ENCODE assay signal across 19 cellular contexts in the genomic region with DNA sequence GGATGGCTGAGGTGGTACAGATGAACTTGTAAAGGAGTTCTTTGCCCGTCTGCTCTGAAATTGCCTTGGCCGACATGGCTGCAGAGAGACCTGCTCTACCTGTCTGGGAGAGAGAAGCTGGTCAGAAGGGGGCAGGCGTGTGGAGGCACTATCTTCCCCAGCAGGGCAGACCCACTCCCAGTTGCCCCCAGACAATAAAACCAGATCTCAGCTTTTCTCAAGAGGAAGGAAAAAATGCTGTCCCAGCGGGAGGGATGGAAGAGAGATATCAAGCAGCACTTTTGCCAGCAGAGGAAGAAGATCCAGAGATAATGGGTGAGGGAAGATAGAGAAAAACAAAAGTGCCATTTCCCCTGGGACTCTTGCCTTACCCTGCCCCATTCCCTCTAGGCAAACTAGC. TPM values are rescaled to one million over a fixed set of nuclear protein-coding genes. Genes with fewer than 3 reads are reported as not detected.
DNase-seq lines count a peak whose midpoint lies in the region; ATAC-seq, FAIRE-seq and TF ChIP-seq lines count a peak whose summit lies in the region.
"Had no signal": no experiment of that assay in that cellular context is flagged by ENCODE, and none has a peak within 500 bp of the region (broad histone marks: within the 10 kb centered on the region; RNA-seq: fewer than 3 reads in every experiment).

No MANE protein-coding gene starts in this region.

- H3K4me3 Mint-ChIP-seq in endodermal cell (peak overlapping the region; percentile 86), neural crest cell (peak overlapping the region; percentile 28)

- H3K27ac ChIP-seq in AG04450 (ENCODE audit: low read depth, low read length), result peak overlapping the region; percentile 31
- H3K27ac ChIP-seq in endodermal cell (ENCODE audit: low read depth, low read length), result no peak overlapping the region
- H3K27ac ChIP-seq: uterus had no signal

- peak overlapping the region; percentile 72 for H3K27ac Mint-ChIP-seq in endodermal cell
- no peak overlapping the region for H3K27ac Mint-ChIP-seq in neural crest cell (ENCODE audit: unreplicated experiment)

- H3K4me1 ChIP-seq in Loucy (ENCODE audit: insufficient read depth, low read length, poor library complexity, severe bottlenecking) (peaks cover 38% of the 10 kb centered on the region), endodermal cell (ENCODE audit: control insufficient read depth, insufficient read depth, low read length) (peaks cover 16% of the 10 kb centered on the region)

- H3K79me2 ChIP-seq in Loucy (ENCODE audit: insufficient read depth, low read length), result peaks cover 87% of the 10 kb centered on the region

- 58% methylated on average over 4 of the region's 4 CpGs; no CpG with 5 or more reads in 1 of the 2 experiments for WGBS in endodermal cell (ENCODE audit: insufficient coverage in 1 of 2, insufficient read length in 1 of 2), 2 experiments

- peaks cover 48% of the 10 kb centered on the region for H3K36me3 Mint-ChIP-seq in endodermal cell (ENCODE audit: low read depth)
- H3K36me3 Mint-ChIP-seq in neural crest cell (ENCODE audit: low read depth), result peaks cover 12% of the 10 kb centered on the region

- peak overlapping the region; percentile 98 for H3K4me2 ChIP-seq in Loucy (ENCODE audit: low read depth, low read length, poor library complexity, severe bottlenecking)

- FAIRE-seq in GM12891 (lab: Jason Lieb, UNC), result no peak
- FAIRE-seq: GM18507 had no signal

- TF ChIP-seq CTCF in AG04450 (IDR thresholded peaks at IDR 0.05; ENCODE audit: low read depth, low read length) (no peak), Loucy (conservative IDR thresholded peaks at IDR 0.05; ENCODE audit: low read length) (no peak), endodermal cell (conservative IDR thresholded peaks at IDR 0.05) (peak; percentile 65), neural crest cell (conservative IDR thresholded peaks at IDR 0.05) (no peak)

- DNase-seq in AG04450 (ENCODE audit: low read depth, low spot score) (no peak), endodermal cell (peak; percentile 88), neural crest cell (ENCODE audit: low read depth, low spot score) (no peak), occipital lobe (lab: John Stamatoyannopoulos, UW) (no peak), NCI-H2227 (lab: John Stamatoyannopoulos, UW; ENCODE audit: unreplicated experiment) (no peak), GM12891 (ENCODE audit: insufficient read length, low spot score) (no peak)
- DNase-seq: activated CD8-positive, alpha-beta memory T cell treated with anti-CD3 and anti-CD28 coated beads for 24 hours; activated T-cell treated with anti-CD3 and anti-CD28 coated beads, Interleukin-2, amount 50 U/mL, for 48 hours; GOT3; mammary epithelial cell; naive thymus-derived CD8-positive, alpha-beta T cell; NCI-H1105 treated with DMSO at 0.1 percent for 48 hours; NCI-H2171 treated with DMSO at 0.1 percent for 48 hours; substantia nigra; uterus had no signal

- H3K36me3 ChIP-seq in Loucy (ENCODE audit: insufficient read depth, low read length) (peaks cover 53% of the 10 kb centered on the region; the same call in 1 of the 2 replicates), endodermal cell (ENCODE audit: control insufficient read depth, insufficient read depth, low read length) (peaks cover 49% of the 10 kb centered on the region)
- H3K36me3 ChIP-seq: uterus had no signal

- no peaks in the 10 kb centered on the region for H3K9me3 Mint-ChIP-seq in endodermal cell
- H3K9me3 Mint-ChIP-seq in neural crest cell, result no peaks in the 10 kb centered on the region
- H3K9me3 Mint-ChIP-seq: activated naive CD4-positive, alpha-beta T cell treated with anti-CD3 and anti-CD28 coated beads, Interleukin-2, amount 50 U/mL, for 72 hours; naive thymus-derived CD8-positive, alpha-beta T cell had no signal

- H2AFZ ChIP-seq in Loucy (ENCODE audit: low read length), result no peak overlapping the region

- no peaks in the 10 kb centered on the region; the same call in 1 of the 2 replicates for H3K9me3 ChIP-seq in AG04450 (ENCODE audit: control insufficient read depth, insufficient read depth, low read length)
- H3K9me3 ChIP-seq in Loucy (ENCODE audit: insufficient read depth, low read depth, low read length), result no peaks in the 10 kb centered on the region
- no peaks in the 10 kb centered on the region for H3K9me3 ChIP-seq in endodermal cell (ENCODE audit: control insufficient read depth, low read length)
- H3K9me3 ChIP-seq: uterus had no signal

- H3K4me3 ChIP-seq in AG04450 (ENCODE audit: low read depth, low read length) (no peak overlapping the region), Loucy (ENCODE audit: low read length, poor library complexity, severe bottlenecking) (no peak overlapping the region), endodermal cell (ENCODE audit: low read length) (peak overlapping the region; percentile 74)
- H3K4me3 ChIP-seq: uterus had no signal

- no peaks in the 10 kb centered on the region for H3K9me2 ChIP-seq in Loucy (replicated peaks; ENCODE audit: low read depth, low read length)

- TF ChIP-seq POLR2A in GM12891 (IDR thresholded peaks at IDR 0.05; ENCODE audit: low read depth, low read length), result no peak

- H3K27me3 ChIP-seq in AG04450 (ENCODE audit: control insufficient read depth, insufficient read depth, low read length) (no peaks in the 10 kb centered on the region), Loucy (ENCODE audit: insufficient read depth, low read length, poor library complexity, severe bottlenecking) (peaks cover 6% of the 10 kb centered on the region), endodermal cell (ENCODE audit: control insufficient read depth, insufficient read depth, low read length, poor library complexity, severe bottlenecking) (no peaks in the 10 kb centered on the region)
- H3K27me3 ChIP-seq: uterus had no signal

- CTCF ChIA-PET in AG04450 (lab: Charles Lee), result interaction anchor here (1.3 kb wide), 1 partner anchor 218 kb away, joined by 3 read pairs; no protein-coding TSS in a partner anchor

- H3F3A ChIP-seq in Loucy (ENCODE audit: low read depth), result no peaks in the 10 kb centered on the region

- H3K4me1 Mint-ChIP-seq in endodermal cell (peaks cover 44% of the 10 kb centered on the region), neural crest cell (peaks cover 48% of the 10 kb centered on the region)

- H4K20me1 ChIP-seq in Loucy (ENCODE audit: insufficient read depth, low read length, poor library complexity, severe bottlenecking), result peaks cover 80% of the 10 kb centered on the region

- no peak for ATAC-seq in HG02610 (IDR thresholded peaks at IDR 0.05; ENCODE audit: unreplicated experiment)
- ATAC-seq: activated naive CD4-positive, alpha-beta T cell treated with anti-CD3 and anti-CD28 coated beads, Interleukin-2, amount 50 U/mL, for 72 hours; naive thymus-derived CD8-positive, alpha-beta T cell had no signal

- POLR2A ChIA-PET in AG04450 (lab: Yijun Ruan, JAX), result no interaction called here

- H3K9ac ChIP-seq in Loucy (ENCODE audit: low read depth, low read length, poor library complexity, severe bottlenecking) (peak overlapping the region; percentile 55), endodermal cell (ENCODE audit: extremely low read depth, low read length, poor library complexity, severe bottlenecking) (no peak overlapping the region)

- H3K27me3 Mint-ChIP-seq in endodermal cell (ENCODE audit: insufficient read depth) (no peaks in the 10 kb centered on the region), neural crest cell (ENCODE audit: low read depth) (no peaks in the 10 kb centered on the region)
- H3K27me3 Mint-ChIP-seq: naive thymus-derived CD8-positive, alpha-beta T cell had no signal

TF ChIP-seq in GM12891, 5 proteins besides CTCF, POLR2A, EP300 and RAD21:
- TF ChIP-seq SPI1 (IDR thresholded peaks at IDR 0.05; ENCODE audit: low read depth, low read length), result no peak
- TF ChIP-seq PAX5 (IDR thresholded peaks at IDR 0.05; ENCODE audit: insufficient read depth, low read length, severe bottlenecking), result no peak
- TF ChIP-seq POU2F2 (IDR thresholded peaks at IDR 0.05; ENCODE audit: low read depth, low read length), result no peak
- no peak for TF ChIP-seq TAF1 (IDR thresholded peaks at IDR 0.05; ENCODE audit: low read depth, low read length)
- TF ChIP-seq POLR2AphosphoS5 (IDR thresholded peaks at IDR 0.05; ENCODE audit: low read depth, low read length), result no peak

RNA-seq across cellular contexts. Expression of gene ACLY, which starts 5.0 kb away (rescaled TPM):
- 161 and 163 TPM in 2 replicates for polyA plus RNA-seq in AG04450 (2011; rRNA removed)
- 273 and 347 TPM in 2 replicates for polyA minus RNA-seq in AG04450 (2011; rRNA and poly(A)+ RNA removed)
- 100 to 1,000 TPM; 261 to 304 TPM for total RNA-seq in endodermal cell
- 223 TPM for polyA plus RNA-seq in endodermal cell (2013, experiment 1 of 2)
- 225 TPM for polyA plus RNA-seq in endodermal cell (2013, experiment 2 of 2)
- total RNA-seq in neural crest cell, result 421 and 422 TPM in 2 replicates
- total RNA-seq in occipital lobe, result 118 TPM
- 62.1 TPM for polyA plus RNA-seq in GM12891 (2012; ENCODE audit: low read depth, missing spikeins)

RNA-seq across cellular contexts. Expression of gene ODAD4, which starts 16.6 kb away (rescaled TPM):
- 0.47 and 0.56 TPM in 2 replicates for polyA plus RNA-seq in AG04450 (2011; rRNA removed)
- polyA minus RNA-seq in AG04450 (2011; rRNA and poly(A)+ RNA removed), result 0.74 and 2.0 TPM in 2 replicates
- 1 to 10 TPM; 3.9 to 4.7 TPM for total RNA-seq in endodermal cell
- 4.5 TPM for polyA plus RNA-seq in endodermal cell (2013, experiment 1 of 2)
- polyA plus RNA-seq in endodermal cell (2013, experiment 2 of 2), result 4.1 TPM
- 4.2 and 4.8 TPM in 2 replicates for total RNA-seq in neural crest cell
- total RNA-seq in occipital lobe, result 1.6 TPM
- 0.51 TPM for polyA plus RNA-seq in GM12891 (2012; ENCODE audit: low read depth, missing spikeins)
- total RNA-seq: naive thymus-derived CD8-positive, alpha-beta T cell had no signal

RNA-seq across cellular contexts. Expression of gene KLHL11, which starts 48.6 kb away (rescaled TPM):
- polyA plus RNA-seq in AG04450 (2011; rRNA removed), result 7.6 and 9.3 TPM in 2 replicates
- polyA minus RNA-seq in AG04450 (2011; rRNA and poly(A)+ RNA removed), result 28.0 and 39.1 TPM in 2 replicates
- total RNA-seq in endodermal cell, result 10 to 100 TPM; 13.3 to 15.9 TPM
- 6.6 TPM for polyA plus RNA-seq in endodermal cell (2013, experiment 1 of 2)
- polyA plus RNA-seq in endodermal cell (2013, experiment 2 of 2), result 6.3 TPM
- 20.4 and 20.6 TPM in 2 replicates for total RNA-seq in neural crest cell
- total RNA-seq in occipital lobe, result 74.9 TPM
- polyA plus RNA-seq in GM12891 (2012; ENCODE audit: low read depth, missing spikeins), result 1.7 TPM

RNA-seq across cellular contexts. Expression of gene CNP, which starts 52.8 kb away (rescaled TPM):
- polyA plus RNA-seq in AG04450 (2011; rRNA removed), result 53.0 and 85.7 TPM in 2 replicates
- polyA minus RNA-seq in AG04450 (2011; rRNA and poly(A)+ RNA removed), result 126 and 219 TPM in 2 replicates
- total RNA-seq in endodermal cell, result 10 to 100 TPM; 64.3 to 79.6 TPM
- polyA plus RNA-seq in endodermal cell (2013, experiment 1 of 2), result 57.7 TPM
- 55.6 TPM for polyA plus RNA-seq in endodermal cell (2013, experiment 2 of 2)
- 213 and 230 TPM in 2 replicates for total RNA-seq in neural crest cell
- total RNA-seq in occipital lobe, result 40.7 TPM
- 28.4 TPM for polyA plus RNA-seq in GM12891 (2012; ENCODE audit: low read depth, missing spikeins)
